ENCODE assay signal across 8 cellular contexts in genomic region chr4:150242820-150243458, GRCh38.
DNase-seq lines count a peak whose midpoint lies in the region; ATAC-seq, FAIRE-seq and TF ChIP-seq lines count a peak whose summit lies in the region.

No MANE protein-coding gene starts in this region.

- intact Hi-C loops in uterus (cut with DNase I; ENCODE audit: low total_unique reads): loop anchor here (10.0 kb wide), 1 partner anchor 238 kb away; no protein-coding TSS in a partner anchor
- intact Hi-C loops in CD4-positive, alpha-beta memory T cell (cut with micrococcal nuclease): no loop called here

- POLR2A ChIA-PET in CD4-positive, alpha-beta memory T cell (lab: Charles Lee; ENCODE audit: partially characterized antibody): no interaction called here
- POLR2A ChIA-PET in T-cell (lab: Charles Lee): interaction anchor here in 1 of 2 donors (0.6 kb wide), 1 partner anchor 1397 kb away, joined by 5 read pairs; no protein-coding TSS in a partner anchor

- H3K79me2 ChIP-seq in keratinocyte (ENCODE audit: control insufficient read depth, insufficient read depth, low read length): no peaks in the 10 kb centered on the region

- peak; percentile 82 for TF ChIP-seq CTCF in AG09309 (IDR thresholded peaks at IDR 0.05; ENCODE audit: control insufficient read depth, insufficient read depth, low read depth, low read length, missing control alignments)
- peak; percentile 75 for TF ChIP-seq CTCF in LNCaP clone FGC (IDR thresholded peaks at IDR 0.05; ENCODE audit: control insufficient read depth, extremely low read depth, insufficient read depth)
- peak; percentile 94 for TF ChIP-seq CTCF in astrocyte of the spinal cord (IDR thresholded peaks at IDR 0.05; ENCODE audit: low read depth, low read length)
- peak; percentile 84 to 95 (median 93) for TF ChIP-seq CTCF in keratinocyte (optimal IDR thresholded peaks at IDR 0.05 in 1 of 3, IDR thresholded peaks at IDR 0.05 in 1 of 3, conservative IDR thresholded peaks at IDR 0.05 in 1 of 3; ENCODE audit: extremely low read depth in 1 of 3, insufficient read depth in 2 of 3, low read length in 3 of 3)
- peak; percentile 65 to 75 (median 70) for TF ChIP-seq CTCF in uterus (IDR thresholded peaks at IDR 0.05)

- no peaks in the 10 kb centered on the region for H3K36me3 Mint-ChIP-seq in CD4-positive, alpha-beta memory T cell
- no peaks in the 10 kb centered on the region for H3K36me3 Mint-ChIP-seq in T-cell

- no peaks in the 10 kb centered on the region for H4K20me1 ChIP-seq in keratinocyte (ENCODE audit: control insufficient read depth, extremely low read depth, insufficient read depth, low read length)

- H3K4me2 ChIP-seq in keratinocyte (ENCODE audit: control insufficient read depth, extremely low read depth, insufficient read depth, low read depth, low read length): no peak overlapping the region

- no peaks in the 10 kb centered on the region for H3K4me1 Mint-ChIP-seq in CD4-positive, alpha-beta memory T cell
- no peaks in the 10 kb centered on the region for H3K4me1 Mint-ChIP-seq in T-cell

- dilution Hi-C loops in keratinocyte (cut with MboI; ENCODE audit: extremely low pct_ligation_motif_present, low sequenced_read_pairs): no loop called here

- H3K27ac ChIP-seq in keratinocyte (ENCODE audit: control insufficient read depth, insufficient read depth, low read length) (no peak overlapping the region), uterus (no peak overlapping the region)
- no peak overlapping the region for H3K27ac ChIP-seq in CD4-positive, alpha-beta memory T cell (ENCODE audit: low read depth, low read length)

- no peak overlapping the region for H3K9ac ChIP-seq in keratinocyte (ENCODE audit: control insufficient read depth, extremely low read depth, insufficient read depth, low read length)

- H3K9me1 ChIP-seq in keratinocyte (ENCODE audit: control insufficient read depth, extremely low read depth, insufficient read depth, low read length): no peaks in the 10 kb centered on the region

- H3K27me3 ChIP-seq in keratinocyte (ENCODE audit: control insufficient read depth, extremely low read depth, insufficient read depth, low read length) (no peaks in the 10 kb centered on the region), uterus (no peaks in the 10 kb centered on the region)
- H3K27me3 ChIP-seq in CD4-positive, alpha-beta memory T cell (ENCODE audit: insufficient read depth, low read length): no peaks in the 10 kb centered on the region

- CTCF ChIA-PET in CD4-positive, alpha-beta memory T cell (lab: Charles Lee; ENCODE audit: partially characterized antibody): interaction anchor here (1.3 to 3.0 kb wide), 4 partner anchors 9 to 18 kb away, joined by 3 to 8 read pairs (median 5); no protein-coding TSS in a partner anchor
- CTCF ChIA-PET in T-cell (lab: Charles Lee): interaction anchor here (0.6 to 1.0 kb wide), 3 partner anchors 12 to 624 kb away, joined by 3 to 6 read pairs (median 4); no protein-coding TSS in a partner anchor

- no peak for TF ChIP-seq POLR2A in uterus (IDR thresholded peaks at IDR 0.05)

- no peak for ATAC-seq in T-cell (replicated peaks in 1 of 4)

- no peaks in the 10 kb centered on the region for H3K36me3 ChIP-seq in keratinocyte (ENCODE audit: control insufficient read depth in 2 of 2, extremely low read depth in 1 of 2, insufficient read depth in 2 of 2, low read length in 2 of 2)
- no peaks in the 10 kb centered on the region for H3K36me3 ChIP-seq in uterus
- H3K36me3 ChIP-seq in CD4-positive, alpha-beta memory T cell (ENCODE audit: insufficient read depth, low read length): no peaks in the 10 kb centered on the region

- H3K9me3 ChIP-seq in keratinocyte (ENCODE audit: control insufficient read depth, low read depth, low read length) (no peaks in the 10 kb centered on the region), uterus (no peaks in the 10 kb centered on the region)
- no peaks in the 10 kb centered on the region for H3K9me3 ChIP-seq in CD4-positive, alpha-beta memory T cell (ENCODE audit: control insufficient read depth in 1 of 2, low read length in 2 of 2)

- peaks cover 5% of the 10 kb centered on the region in 2 donors for H3K27me3 Mint-ChIP-seq in CD4-positive, alpha-beta memory T cell
- peaks cover 0 to 8% of the 10 kb centered on the region in 2 donors for H3K27me3 Mint-ChIP-seq in T-cell

- DNase-seq in AG09309 (ENCODE audit: low read depth): no peak
- DNase-seq in LNCaP clone FGC (ENCODE audit: low read depth): no peak
- peak; percentile 55 for DNase-seq in astrocyte of the spinal cord (ENCODE audit: low read depth, low spot score)
- no peak for DNase-seq in keratinocyte (ENCODE audit: low read depth, low spot score)
- peak in 1 of 2 donors; percentile 23 for DNase-seq in uterus
- DNase-seq in CD4-positive, alpha-beta memory T cell: no peak
- no peak for DNase-seq in T-cell

- H3K4me3 ChIP-seq in AG09309 (ENCODE audit: control insufficient read depth, low read depth, low read length) (no peak overlapping the region), LNCaP clone FGC (ENCODE audit: low read depth, low read length) (no peak overlapping the region), astrocyte of the spinal cord (ENCODE audit: low read depth, low read length) (no peak overlapping the region), keratinocyte (ENCODE audit: control insufficient read depth in 2 of 3, extremely low read depth in 1 of 3, insufficient read depth in 2 of 3, low read depth in 1 of 3, low read length in 3 of 3) (no peak overlapping the region), uterus (no peak overlapping the region)
- H3K4me3 ChIP-seq in CD4-positive, alpha-beta memory T cell (ENCODE audit: low read length in 2 of 2): no peak overlapping the region

- no peak overlapping the region for H3K27ac Mint-ChIP-seq in CD4-positive, alpha-beta memory T cell
- H3K27ac Mint-ChIP-seq in T-cell: no peak overlapping the region

- no peaks in the 10 kb centered on the region for H3K9me3 Mint-ChIP-seq in CD4-positive, alpha-beta memory T cell
- H3K9me3 Mint-ChIP-seq in T-cell: no peaks in the 10 kb centered on the region

- no peak overlapping the region for H2AFZ ChIP-seq in keratinocyte (ENCODE audit: control insufficient read depth, low read length)

- peak; percentile 63 for FAIRE-seq in G401.6 (lab: Jason Lieb, UNC)
- peak; percentile 43 for FAIRE-seq in keratinocyte (lab: Jason Lieb, UNC)

- in situ Hi-C loops in astrocyte of the spinal cord (cut with HindIII; ENCODE audit: low sequenced_read_pairs): no loop called here

- H3K4me1 ChIP-seq in keratinocyte (ENCODE audit: control insufficient read depth, extremely low read depth, insufficient read depth, low read length): no peaks in the 10 kb centered on the region
- H3K4me1 ChIP-seq in uterus: no peaks in the 10 kb centered on the region
- H3K4me1 ChIP-seq in CD4-positive, alpha-beta memory T cell (ENCODE audit: insufficient read depth, low read length): no peaks in the 10 kb centered on the region

- no peak overlapping the region for H3K4me3 Mint-ChIP-seq in CD4-positive, alpha-beta memory T cell
- H3K4me3 Mint-ChIP-seq in T-cell: no peak overlapping the region
